ENCODE assay signal across 22 cellular contexts in the genomic region with DNA sequence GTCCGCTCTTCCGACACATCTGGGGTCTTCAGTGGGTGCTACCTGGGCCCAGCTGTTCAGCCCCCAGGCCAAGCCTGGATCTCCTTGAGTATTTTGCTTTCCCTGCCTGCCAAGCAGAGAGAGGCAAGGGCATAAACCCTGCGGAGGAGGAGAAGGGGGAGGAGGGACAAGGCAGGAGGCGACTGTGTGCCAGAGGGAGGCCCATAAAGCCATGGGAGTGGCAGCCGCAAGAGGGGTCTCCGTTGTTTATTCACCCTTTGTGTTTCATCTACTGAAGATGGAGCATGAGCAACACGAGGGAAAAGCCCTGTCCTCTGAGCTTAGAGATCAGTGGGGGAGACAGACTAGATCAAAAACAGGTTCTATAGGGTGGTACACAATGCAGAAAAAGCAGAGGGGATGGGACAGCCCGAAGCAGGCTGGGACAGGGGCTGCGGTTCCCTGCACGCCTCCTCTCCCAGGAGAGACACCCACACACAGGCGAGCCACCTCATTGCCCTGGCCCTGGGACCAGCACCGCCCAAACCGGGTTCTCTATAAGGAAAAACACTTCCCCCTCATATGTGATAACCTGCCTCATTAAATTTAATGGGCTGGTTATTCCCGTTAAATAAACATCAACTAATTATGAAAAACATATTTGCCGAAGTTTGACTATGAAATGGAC. TPM values are rescaled to one million over a fixed set of nuclear protein-coding genes. Genes with fewer than 3 reads are reported as not detected.
DNase-seq lines count a peak whose midpoint lies in the region; ATAC-seq and TF ChIP-seq lines count a peak whose summit lies in the region.
"Had no signal": no experiment of that assay in that cellular context is flagged by ENCODE, and none has a peak within 500 bp of the region (broad histone marks: within the 10 kb centered on the region; RNA-seq: fewer than 3 reads in every experiment).

No MANE protein-coding gene starts in this region.

- TF ChIP-seq CTCF in HEK293 (tag by site-specific recombination; IDR thresholded peaks at IDR 0.05) (no peak), fibroblast of mammary gland (conservative IDR thresholded peaks at IDR 0.05; ENCODE audit: control insufficient read depth, insufficient read depth, low read depth, low read length) (no peak)

- H3K4me1 Mint-ChIP-seq in stimulated activated effector memory CD8-positive, alpha-beta T cell treated with anti-CD3 and anti-CD28 coated beads, Interleukin-12 subunit alpha, Interleukin-12 subunit beta, amount 100 ng/mL, for 72 hours, result no peaks in the 10 kb centered on the region

- H3K36me3 Mint-ChIP-seq in stimulated activated effector memory CD8-positive, alpha-beta T cell treated with anti-CD3 and anti-CD28 coated beads, Interleukin-12 subunit alpha, Interleukin-12 subunit beta, amount 100 ng/mL, for 72 hours, result no peaks in the 10 kb centered on the region
- H3K36me3 Mint-ChIP-seq: IgD-negative memory B cell had no signal

- CTCF ChIA-PET in HEK293 (lab: Yijun Ruan, JAX), result no interaction called here

- no peaks in the 10 kb centered on the region for H3K36me3 ChIP-seq in BLaER1 treated with 17β-estradiol and CSF1 and Interleukin-3, amounts not matched to agents 10 nM and 100 nM
- H3K36me3 ChIP-seq in HEK293 (ENCODE audit: control insufficient read depth in 2 of 2, insufficient read depth in 1 of 2, low read length in 2 of 2), result no peaks in the 10 kb centered on the region
- no peaks in the 10 kb centered on the region for H3K36me3 ChIP-seq in neuronal stem cell (replicated peaks in 1 of 2; ENCODE audit: control insufficient read depth in 2 of 2, insufficient read depth in 2 of 2, low read length in 2 of 2)

- H3K23ac ChIP-seq in neuronal stem cell (ENCODE audit: low read depth, low read length, poor library complexity), result no peak overlapping the region

- H3K9me3 Mint-ChIP-seq in stimulated activated effector memory CD8-positive, alpha-beta T cell treated with anti-CD3 and anti-CD28 coated beads, Interleukin-12 subunit alpha, Interleukin-12 subunit beta, amount 100 ng/mL, for 72 hours, result no peaks in the 10 kb centered on the region
- H3K9me3 Mint-ChIP-seq: CD4-positive, alpha-beta T cell; IgD-negative memory B cell had no signal

- H2BK120ac ChIP-seq in neuronal stem cell (ENCODE audit: low read depth, low read length), result no peak overlapping the region

- H3K4me2 ChIP-seq in BLaER1 treated with 17β-estradiol and CSF1 and Interleukin-3, amounts not matched to agents 10 nM and 100 nM, result peak overlapping the region in 7 of 11 experiments; percentile 1 to 97 (median 15); a peak in 2 of 22 replicates
- no peak overlapping the region for H3K4me2 ChIP-seq in neuronal stem cell (ENCODE audit: insufficient read depth, low read length, poor library complexity, severe bottlenecking)

- no peaks in the 10 kb centered on the region for H3K79me1 ChIP-seq in neuronal stem cell (ENCODE audit: low read depth, low read length)

- POLR2A ChIA-PET in HEK293 (lab: Yijun Ruan, JAX), result no interaction called here

- H3K4ac ChIP-seq in neuronal stem cell (ENCODE audit: low read length), result no peak overlapping the region

- no peak overlapping the region for H3K14ac ChIP-seq in neuronal stem cell (ENCODE audit: low read length)

- peak overlapping the region; percentile 31 for H2BK5ac ChIP-seq in neuronal stem cell (ENCODE audit: low read length)

- H3K4me3 Mint-ChIP-seq in stimulated activated effector memory CD8-positive, alpha-beta T cell treated with anti-CD3 and anti-CD28 coated beads, Interleukin-12 subunit alpha, Interleukin-12 subunit beta, amount 100 ng/mL, for 72 hours, result no peak overlapping the region
- H3K4me3 Mint-ChIP-seq: CD4-positive, alpha-beta T cell had no signal

- peaks cover 0 to 11% (median 0%) of the 10 kb centered on the region in 11 experiments; a peak in 6 of 22 replicates for H3K27me3 ChIP-seq in BLaER1 treated with 17β-estradiol and CSF1 and Interleukin-3, amounts not matched to agents 10 nM and 100 nM
- H3K27me3 ChIP-seq in neuronal stem cell (ENCODE audit: control insufficient read depth in 3 of 3, insufficient read depth in 3 of 3, low read depth in 1 of 3, low read length in 3 of 3), result no peaks in the 10 kb centered on the region

- no peak overlapping the region for H3K9ac ChIP-seq in BLaER1 treated with 17β-estradiol and CSF1 and Interleukin-3, amounts not matched to agents 10 nM and 100 nM
- H3K9ac ChIP-seq in neuronal stem cell (ENCODE audit: low read depth, low read length, poor library complexity), result no peak overlapping the region
- H3K9ac ChIP-seq: GM23248 had no signal

- H2BK12ac ChIP-seq in neuronal stem cell (ENCODE audit: low read length), result no peak overlapping the region

- H2BK15ac ChIP-seq in neuronal stem cell (ENCODE audit: low read length), result peak overlapping the region; percentile 51

- peaks cover 12 to 51% (median 32%) of the 10 kb centered on the region in 10 experiments for H3K4me1 ChIP-seq in BLaER1 treated with 17β-estradiol and CSF1 and Interleukin-3, amounts not matched to agents 10 nM and 100 nM
- H3K4me1 ChIP-seq in HEK293 (ENCODE audit: control insufficient read depth, insufficient read depth, low read length), result no peaks in the 10 kb centered on the region
- H3K4me1 ChIP-seq in neuronal stem cell (ENCODE audit: control insufficient read depth in 2 of 2, insufficient read depth in 1 of 2, low read depth in 1 of 2, low read length in 2 of 2), result peaks cover 21 to 39% of the 10 kb centered on the region in 2 donors

- no peak overlapping the region for H3K27ac Mint-ChIP-seq in stimulated activated effector memory CD8-positive, alpha-beta T cell treated with anti-CD3 and anti-CD28 coated beads, Interleukin-12 subunit alpha, Interleukin-12 subunit beta, amount 100 ng/mL, for 72 hours
- H3K27ac Mint-ChIP-seq: CD4-positive, alpha-beta T cell; IgD-negative memory B cell had no signal

- no peak overlapping the region for H3K4me3 ChIP-seq in BLaER1 treated with 17β-estradiol and CSF1 and Interleukin-3, amounts not matched to agents 10 nM and 100 nM
- H3K4me3 ChIP-seq in HEK293 (ENCODE audit: low read depth, low read length) (no peak overlapping the region), fibroblast of mammary gland (ENCODE audit: control insufficient read depth, low read depth, low read length) (no peak overlapping the region), neuronal stem cell (ENCODE audit: low read length in 2 of 2) (no peak overlapping the region)
- H3K4me3 ChIP-seq: GM23248 had no signal

- peak; percentile 35 for DNase-seq in fibroblast of mammary gland (ENCODE audit: low read depth)
- no peak for DNase-seq in neuronal stem cell (ENCODE audit: low spot score)
- no peak for DNase-seq in GOT3 (lab: John Stamatoyannopoulos, UW)
- DNase-seq in stimulated activated effector memory CD8-positive, alpha-beta T cell treated with anti-CD3 and anti-CD28 coated beads, Interleukin-12 subunit alpha, Interleukin-12 subunit beta, amount 100 ng/mL, for 72 hours (ENCODE audit: low spot score in 2 of 2), result no peak
- no peak for DNase-seq in NCI-H226
- DNase-seq: CD4-positive, alpha-beta T cell; COR-L47; DMS79; GM23248; NCI-H1105 treated with DMSO at 0.1 percent for 48 hours; NCI-H2029 treated with DMSO at 0.1 percent for 48 hours; NCI-H2171; NCI-H446; NCI-H774; NK-92 treated with Interleukin-12 subunit alpha and Interleukin-12 subunit beta, amount 100 ng/mL, for 24 hours had no signal

- no peak overlapping the region for H4K8ac ChIP-seq in neuronal stem cell (ENCODE audit: low read depth, low read length)

- WGBS in neuronal stem cell (ENCODE audit: extremely low coverage in 2 of 2, insufficient read length in 2 of 2, insufficient replicate concordance in 1 of 2), 2 donors, result no CpG with 5 or more reads among the region's 15 CpGs

- no peak overlapping the region for H2AK5ac ChIP-seq in neuronal stem cell (ENCODE audit: low read depth, low read length)

- no peak overlapping the region for H4K91ac ChIP-seq in neuronal stem cell (ENCODE audit: low read depth, low read length, poor library complexity)

- H4K20me1 ChIP-seq in BLaER1 treated with 17β-estradiol and CSF1 and Interleukin-3, amounts not matched to agents 10 nM and 100 nM, result peaks cover 0 to 65% (median 6%) of the 10 kb centered on the region in 11 experiments; a peak in 8 of 22 replicates

- ATAC-seq in stimulated activated effector memory CD8-positive, alpha-beta T cell treated with anti-CD3 and anti-CD28 coated beads, Interleukin-12 subunit alpha, Interleukin-12 subunit beta, amount 100 ng/mL, for 72 hours, result no peak
- no peak for ATAC-seq in GM21381 (IDR thresholded peaks at IDR 0.05; ENCODE audit: unreplicated experiment)
- ATAC-seq: HCT116, SK-N-SH treated with all-trans-retinoic acid at 6 μM for 48 hours had no signal

- no peak overlapping the region for H2AFZ ChIP-seq in neuronal stem cell (ENCODE audit: low read length)
- H2AFZ ChIP-seq: GM23248 had no signal

- no peak overlapping the region for H3K27ac ChIP-seq in BLaER1 treated with 17β-estradiol and CSF1 and Interleukin-3, amounts not matched to agents 10 nM and 100 nM
- no peak overlapping the region for H3K27ac ChIP-seq in HEK293 (ENCODE audit: extremely low read depth, low read depth, low read length)
- H3K27ac ChIP-seq in neuronal stem cell (replicated peaks; ENCODE audit: low read length), result no peak overlapping the region
- H3K27ac ChIP-seq: GM23248, RWPE1 had no signal

- H3K18ac ChIP-seq in neuronal stem cell (ENCODE audit: low read length), result peak overlapping the region; percentile 36

- peaks cover under 1 to 8% (median 5%) of the 10 kb centered on the region in 11 experiments; a peak in 19 of 22 replicates for H3K9me3 ChIP-seq in BLaER1 treated with 17β-estradiol and CSF1 and Interleukin-3, amounts not matched to agents 10 nM and 100 nM (replicated peaks in 1 of 11)
- H3K9me3 ChIP-seq in HEK293 (ENCODE audit: control insufficient read depth, insufficient read depth, low read depth, low read length) (no peaks in the 10 kb centered on the region), neuronal stem cell (replicated peaks in 1 of 2; ENCODE audit: control insufficient read depth in 2 of 2, insufficient read depth in 1 of 2, low read depth in 1 of 2, low read length in 2 of 2) (peaks cover under 1 to 2% of the 10 kb centered on the region in 2 donors)

TF ChIP-seq in HEK293, 187 proteins besides CTCF, POLR2A, EP300 and RAD21 (continues in another document):
- peak; percentile 88 for TF ChIP-seq ZFHX2 (tag by site-specific recombination; conservative IDR thresholded peaks at IDR 0.05)
- TF ChIP-seq ZNF175 (tag by site-specific recombination; IDR thresholded peaks at IDR 0.05), result no peak
- no peak for TF ChIP-seq ZSCAN4 (tag by site-specific recombination; IDR thresholded peaks at IDR 0.05)

RNA-seq across cellular contexts. Expression of gene PLXNA1, which starts 14.5 kb away (rescaled TPM):
- polyA plus RNA-seq in neuronal stem cell (2013, experiment 1 of 2), result 31.7 TPM
- polyA plus RNA-seq in neuronal stem cell (2013, experiment 2 of 2), result 32.1 TPM
